In genomic region chr11:59102259-59102765, GRCh38 we compare ENCODE assay signal across 8 cellular contexts. TPM values are rescaled to one million over a fixed set of nuclear protein-coding genes. Genes with fewer than 3 reads are reported as not detected.
DNase-seq lines count a peak whose midpoint lies in the region; TF ChIP-seq lines count a peak whose summit lies in the region.

No MANE protein-coding gene starts in this region.

- H4K20me1 ChIP-seq in neural progenitor cell (ENCODE audit: low read depth) = no peaks in the 10 kb centered on the region

- peak overlapping the region; percentile 5 for H3K4me3 ChIP-seq in fibroblast of mammary gland (ENCODE audit: control insufficient read depth, low read depth, low read length)
- H3K4me3 ChIP-seq in neural progenitor cell = peak overlapping the region; percentile 42

- peaks cover 8% of the 10 kb centered on the region for H3K4me1 ChIP-seq in neural progenitor cell

- H3K9me3 Mint-ChIP-seq in neural progenitor cell (peaks cover 24% of the 10 kb centered on the region), type B pancreatic cell (no peaks in the 10 kb centered on the region)

- no peak overlapping the region for H3K9ac ChIP-seq in neural progenitor cell

- H3K79me2 ChIP-seq in neural progenitor cell (ENCODE audit: low read depth) = no peaks in the 10 kb centered on the region

- H3K4me1 Mint-ChIP-seq in neural progenitor cell = peaks cover 12% of the 10 kb centered on the region
- H3K4me1 Mint-ChIP-seq in type B pancreatic cell (ENCODE audit: unreplicated experiment) = peaks cover 9% of the 10 kb centered on the region

- no peaks in the 10 kb centered on the region for H3K36me3 ChIP-seq in neural progenitor cell

- TF ChIP-seq CTCF in GM10248 (IDR thresholded peaks at IDR 0.05; ENCODE audit: control extremely low read depth, extremely low read depth, low read depth, missing control alignments) (peak; percentile 72), fibroblast of mammary gland (conservative IDR thresholded peaks at IDR 0.05; ENCODE audit: control insufficient read depth, insufficient read depth, low read depth, low read length) (peak; percentile 31), neural progenitor cell (IDR thresholded peaks at IDR 0.05) (peak; percentile 53), type B pancreatic cell (conservative IDR thresholded peaks at IDR 0.05) (peak; percentile 41)

- H3K9me3 ChIP-seq in neural progenitor cell (ENCODE audit: low read depth) = no peaks in the 10 kb centered on the region

- CTCF ChIA-PET in GM10248 (lab: Yijun Ruan, JAX) = interaction anchor here (0.7 to 3.0 kb wide), 16 partner anchors 11 to 526 kb away, joined by 3 to 15 read pairs (median 4); partner anchors contain the start of gene DTX4

- H3F3A ChIP-seq in neural progenitor cell (ENCODE audit: low read depth) = peaks cover 18% of the 10 kb centered on the region

- peak overlapping the region; percentile 83 for H2AFZ ChIP-seq in neural progenitor cell (replicated peaks)

- no peak overlapping the region for H3K4me3 Mint-ChIP-seq in neural progenitor cell
- H3K4me3 Mint-ChIP-seq in type B pancreatic cell = peak overlapping the region; percentile 77

- no peak overlapping the region for H3K27ac ChIP-seq in neural progenitor cell

- H3K27me3 Mint-ChIP-seq in neural progenitor cell (ENCODE audit: insufficient read depth, low read depth) (peaks cover 15% of the 10 kb centered on the region), type B pancreatic cell (peaks cover 78% of the 10 kb centered on the region)

- H3K27me3 ChIP-seq in neural progenitor cell = peaks cover 60% of the 10 kb centered on the region

- H3K4me2 ChIP-seq in neural progenitor cell = peak overlapping the region; percentile 80

- POLR2A ChIA-PET in GM10248 (lab: Yijun Ruan, JAX) = no interaction called here

- peaks cover 5% of the 10 kb centered on the region for H3K36me3 Mint-ChIP-seq in neural progenitor cell
- H3K36me3 Mint-ChIP-seq in type B pancreatic cell = no peaks in the 10 kb centered on the region

- peak; percentile 74 for DNase-seq in GM10248 (ENCODE audit: extremely low spot score)
- DNase-seq in H4 (ENCODE audit: low spot score) = peak; percentile 11
- DNase-seq in NCI-H1417 treated with DMSO at 0.1 percent for 48 hours (lab: John Stamatoyannopoulos, UW) = peak; percentile 34
- DNase-seq in activated T-cell treated with anti-CD3 and anti-CD28 coated beads for 48 hours (ENCODE audit: low read depth) = peak; percentile 68
- DNase-seq in fibroblast of mammary gland (ENCODE audit: low read depth) = peak; percentile 46
- peak; percentile 87 for DNase-seq in neural progenitor cell (ENCODE audit: low spot score)
- peak; percentile 71 for DNase-seq in type B pancreatic cell (ENCODE audit: extremely low spot score, unreplicated experiment)
- no peak for DNase-seq in GF-D8 (lab: John Stamatoyannopoulos, UW)

- no peak overlapping the region for H3K27ac Mint-ChIP-seq in neural progenitor cell
- no peak overlapping the region for H3K27ac Mint-ChIP-seq in type B pancreatic cell

RNA-seq across cellular contexts. Expression of gene FAM111B, which starts 4.7 kb away (rescaled TPM):
- 19.9 and 29.0 TPM in 2 replicates for total RNA-seq in H4 (2014; rRNA removed; shearing (Covaris generic))
- 9.6 and 13.1 TPM in 2 replicates for total RNA-seq in neural progenitor cell (ENCODE audit: low replicate concordance)
- 12.7 and 13.2 TPM in 2 replicates for total RNA-seq in type B pancreatic cell (ENCODE audit: low replicate concordance)

RNA-seq across cellular contexts. Expression of gene GLYATL1B, which starts 16.2 kb away (rescaled TPM):
- total RNA-seq in H4 (2014; rRNA removed; shearing (Covaris generic)) = not detected in 2 replicates
- not detected in 2 replicates for total RNA-seq in neural progenitor cell (ENCODE audit: low replicate concordance)
- not detected in 2 replicates for total RNA-seq in type B pancreatic cell (ENCODE audit: low replicate concordance)

RNA-seq across cellular contexts. Expression of gene FAM111A, which starts 40.3 kb away (rescaled TPM):
- 84.4 and 95.2 TPM in 2 replicates for total RNA-seq in H4 (2014; rRNA removed; shearing (Covaris generic))
- total RNA-seq in neural progenitor cell (ENCODE audit: low replicate concordance) (31.0 and 32.7 TPM in 2 replicates), type B pancreatic cell (ENCODE audit: low replicate concordance) (28.4 and 29.1 TPM in 2 replicates)
